24 cellular contexts compared by ENCODE assay signal in the genomic region with DNA sequence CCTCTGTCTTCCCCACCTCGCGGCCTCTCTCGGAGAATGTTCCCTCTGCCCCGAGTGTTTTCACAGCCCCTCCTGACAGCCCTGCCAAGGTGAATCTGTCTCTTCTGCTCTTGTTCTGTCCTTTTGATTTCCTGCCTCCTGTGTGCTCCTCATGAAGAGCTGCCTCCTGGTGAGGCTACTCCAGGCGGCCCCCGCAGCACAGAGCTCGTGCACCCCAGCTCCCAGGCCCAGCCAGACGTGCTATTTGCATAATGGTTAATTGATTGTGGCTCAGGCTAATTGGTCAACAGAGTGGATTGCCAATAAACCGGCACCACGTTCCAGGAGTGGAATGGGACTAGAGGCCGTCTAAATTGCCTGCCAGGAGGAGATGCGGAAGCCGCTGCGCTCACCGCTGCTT.
A peak's percentile ranks its signal among the peaks of the same experiment; 100 is the strongest.
DNase-seq lines count a peak whose midpoint lies in the region; ATAC-seq and TF ChIP-seq lines count a peak whose summit lies in the region.
"Had no signal": no experiment of that assay in that cellular context is flagged by ENCODE, and none has a peak within 500 bp of the region (broad histone marks: within the 10 kb centered on the region; RNA-seq: fewer than 3 reads in every experiment).

No MANE protein-coding gene starts in this region.

- peak; percentile 33 for ATAC-seq in stimulated activated naive CD8-positive, alpha-beta T cell treated with anti-CD3 and anti-CD28 coated beads, Interleukin-15, Interleukin-2, amounts not matched to agents 100 U/mL and 50 U/mL, for 24 hours
- no peak for ATAC-seq in stimulated activated naive CD8-positive, alpha-beta T cell treated with anti-CD3 and anti-CD28 coated beads, Interleukin-15, amount 100 ng/mL, for 72 hours
- ATAC-seq in central memory CD8-positive, alpha-beta T cell (replicated peaks; ENCODE audit: extremely low read depth, poor library complexity, severe bottlenecking) = no peak
- ATAC-seq in stimulated activated effector memory CD8-positive, alpha-beta T cell treated with anti-CD3 and anti-CD28 coated beads, Interleukin-12 subunit alpha, Interleukin-12 subunit beta, amount 100 ng/mL, for 72 hours = no peak
- no peak for ATAC-seq in stimulated activated naive B cell treated with anti-CD40 and anti-IgM and Interleukin-4, amounts not matched to agents 10 μg/mL and 1 μg/mL and 100 μg/mL, for 72 hours (replicated peaks)
- ATAC-seq: activated T-helper 17 cell treated with anti-CD3 and anti-CD28 coated beads, Interleukin-2, amount 50 U/mL, for 72 hours had no signal

- H3K27me3 Mint-ChIP-seq in stimulated activated naive CD8-positive, alpha-beta T cell treated with anti-CD3 and anti-CD28 coated beads, Interleukin-15, amount 100 ng/mL, for 72 hours = no peaks in the 10 kb centered on the region
- no peaks in the 10 kb centered on the region for H3K27me3 Mint-ChIP-seq in central memory CD8-positive, alpha-beta T cell
- no peaks in the 10 kb centered on the region for H3K27me3 Mint-ChIP-seq in mesothelial cell of epicardium (ENCODE audit: low read depth)
- H3K27me3 Mint-ChIP-seq in stimulated activated naive B cell treated with anti-CD40 and anti-IgM and Interleukin-4, amounts not matched to agents 10 μg/mL and 1 μg/mL and 100 μg/mL, for 72 hours = no peaks in the 10 kb centered on the region
- H3K27me3 Mint-ChIP-seq: activated B cell treated with CpG ODN at 0.5 μM for 24 hours; activated naive CD8-positive, alpha-beta T cell; activated T-helper 17 cell treated with anti-CD3 and anti-CD28 coated beads, Interleukin-2, amount 50 U/mL, for 72 hours; B cell; type B pancreatic cell had no signal

- no peak overlapping the region for H3K27ac Mint-ChIP-seq in stimulated activated naive CD8-positive, alpha-beta T cell treated with anti-CD3 and anti-CD28 coated beads, Interleukin-15, amount 100 ng/mL, for 72 hours
- peak overlapping the region; percentile 38 for H3K27ac Mint-ChIP-seq in central memory CD8-positive, alpha-beta T cell (ENCODE audit: low read depth)
- peak overlapping the region; percentile 68 for H3K27ac Mint-ChIP-seq in mesothelial cell of epicardium
- H3K27ac Mint-ChIP-seq in stimulated activated effector memory CD8-positive, alpha-beta T cell treated with anti-CD3 and anti-CD28 coated beads, Interleukin-12 subunit alpha, Interleukin-12 subunit beta, amount 100 ng/mL, for 72 hours = peak overlapping the region; percentile 76
- H3K27ac Mint-ChIP-seq in stimulated activated naive B cell treated with anti-CD40 and anti-IgM and Interleukin-4, amounts not matched to agents 10 μg/mL and 1 μg/mL and 100 μg/mL, for 72 hours = no peak overlapping the region
- H3K27ac Mint-ChIP-seq: activated B cell treated with CpG ODN at 0.5 μM for 24 hours; activated naive CD8-positive, alpha-beta T cell; activated T-helper 17 cell treated with anti-CD3 and anti-CD28 coated beads, Interleukin-2, amount 50 U/mL, for 72 hours; B cell; type B pancreatic cell had no signal

- peaks cover 14% of the 10 kb centered on the region for H3K36me3 Mint-ChIP-seq in central memory CD8-positive, alpha-beta T cell (ENCODE audit: insufficient read depth)
- H3K36me3 Mint-ChIP-seq in mesothelial cell of epicardium = peaks cover 29% of the 10 kb centered on the region
- peaks cover 21% of the 10 kb centered on the region for H3K36me3 Mint-ChIP-seq in stimulated activated effector memory CD8-positive, alpha-beta T cell treated with anti-CD3 and anti-CD28 coated beads, Interleukin-12 subunit alpha, Interleukin-12 subunit beta, amount 100 ng/mL, for 72 hours
- H3K36me3 Mint-ChIP-seq in stimulated activated naive B cell treated with anti-CD40 and anti-IgM and Interleukin-4, amounts not matched to agents 10 μg/mL and 1 μg/mL and 100 μg/mL, for 72 hours = peaks cover 29 to 37% of the 10 kb centered on the region in 2 donors

- no peak overlapping the region for H3K4me3 Mint-ChIP-seq in stimulated activated naive CD8-positive, alpha-beta T cell treated with anti-CD3 and anti-CD28 coated beads, Interleukin-15, amount 100 ng/mL, for 72 hours
- H3K4me3 Mint-ChIP-seq in central memory CD8-positive, alpha-beta T cell = no peak overlapping the region
- H3K4me3 Mint-ChIP-seq in mesothelial cell of epicardium = no peak overlapping the region
- no peak overlapping the region for H3K4me3 Mint-ChIP-seq in stimulated activated effector memory CD8-positive, alpha-beta T cell treated with anti-CD3 and anti-CD28 coated beads, Interleukin-12 subunit alpha, Interleukin-12 subunit beta, amount 100 ng/mL, for 72 hours
- H3K4me3 Mint-ChIP-seq in stimulated activated naive B cell treated with anti-CD40 and anti-IgM and Interleukin-4, amounts not matched to agents 10 μg/mL and 1 μg/mL and 100 μg/mL, for 72 hours = no peak overlapping the region
- H3K4me3 Mint-ChIP-seq: activated B cell treated with CpG ODN at 0.5 μM for 24 hours; activated naive CD8-positive, alpha-beta T cell; activated T-helper 17 cell treated with anti-CD3 and anti-CD28 coated beads, Interleukin-2, amount 50 U/mL, for 72 hours; B cell; type B pancreatic cell had no signal

- H3K9me3 Mint-ChIP-seq in stimulated activated naive CD8-positive, alpha-beta T cell treated with anti-CD3 and anti-CD28 coated beads, Interleukin-15, amount 100 ng/mL, for 72 hours = peaks cover 0 to 10% of the 10 kb centered on the region in 2 donors
- H3K9me3 Mint-ChIP-seq in central memory CD8-positive, alpha-beta T cell = no peaks in the 10 kb centered on the region
- peaks cover 10% of the 10 kb centered on the region for H3K9me3 Mint-ChIP-seq in mesothelial cell of epicardium
- peaks cover 4% of the 10 kb centered on the region for H3K9me3 Mint-ChIP-seq in stimulated activated effector memory CD8-positive, alpha-beta T cell treated with anti-CD3 and anti-CD28 coated beads, Interleukin-12 subunit alpha, Interleukin-12 subunit beta, amount 100 ng/mL, for 72 hours
- peaks cover 3 to 5% of the 10 kb centered on the region in 2 donors for H3K9me3 Mint-ChIP-seq in stimulated activated naive B cell treated with anti-CD40 and anti-IgM and Interleukin-4, amounts not matched to agents 10 μg/mL and 1 μg/mL and 100 μg/mL, for 72 hours
- H3K9me3 Mint-ChIP-seq: activated B cell treated with CpG ODN at 0.5 μM for 24 hours; activated T-helper 17 cell treated with anti-CD3 and anti-CD28 coated beads, Interleukin-2, amount 50 U/mL, for 72 hours; type B pancreatic cell had no signal

- TF ChIP-seq CTCF in mesothelial cell of epicardium (IDR thresholded peaks at IDR 0.05; ENCODE audit: unreplicated experiment) = no peak

- DNase-seq in stimulated activated naive CD8-positive, alpha-beta T cell treated with anti-CD3 and anti-CD28 coated beads, Interleukin-15, Interleukin-2, amounts not matched to agents 100 U/mL and 50 U/mL, for 24 hours = no peak
- no peak for DNase-seq in stimulated activated naive CD8-positive, alpha-beta T cell treated with anti-CD3 and anti-CD28 coated beads, Interleukin-15, amount 100 ng/mL, for 72 hours
- DNase-seq in central memory CD8-positive, alpha-beta T cell (ENCODE audit: low spot score in 2 of 2) = no peak
- DNase-seq in mesothelial cell of epicardium (ENCODE audit: low spot score in 2 of 2, unreplicated experiment in 2 of 2) (no peak), KBM-7 (no peak)
- no peak for DNase-seq in stimulated activated effector memory CD8-positive, alpha-beta T cell treated with anti-CD3 and anti-CD28 coated beads, Interleukin-12 subunit alpha, Interleukin-12 subunit beta, amount 100 ng/mL, for 72 hours (ENCODE audit: low spot score in 2 of 2)
- no peak for DNase-seq in stimulated activated naive B cell treated with anti-CD40 and anti-IgM and Interleukin-4, amounts not matched to agents 10 μg/mL and 1 μg/mL and 100 μg/mL, for 72 hours
- DNase-seq in activated CD4-positive, alpha-beta T cell treated with anti-CD3 and anti-CD28 coated beads, Interleukin-2, amount 50 U/mL, for 48 hours = no peak
- DNase-seq: activated B cell treated with CpG ODN at 0.5 μM for 24 hours; GOT3; KG1; MG63; NCI-H1105 treated with DMSO at 0.1 percent for 48 hours; NCI-H1930; NCI-H526 treated with DMSO at 0.1 percent for 48 hours; occipital lobe; SIG-M5; stimulated activated CD4-positive, alpha-beta T cell treated with anti-CD3 and anti-CD28 coated beads, Interleukin-2, amount 100 ng/mL, for 24 hours; substantia nigra; SW 1271 had no signal

- in situ Hi-C loops in KBM-7 (cut with MboI; ENCODE audit: low pct_unique_long_range_greater_than_20kb, low sequenced_read_pairs) = no loop called here

- H3K4me1 Mint-ChIP-seq in stimulated activated naive CD8-positive, alpha-beta T cell treated with anti-CD3 and anti-CD28 coated beads, Interleukin-15, amount 100 ng/mL, for 72 hours = no peaks in the 10 kb centered on the region
- H3K4me1 Mint-ChIP-seq in central memory CD8-positive, alpha-beta T cell = no peaks in the 10 kb centered on the region
- H3K4me1 Mint-ChIP-seq in mesothelial cell of epicardium = peaks cover 28% of the 10 kb centered on the region
- peaks cover 7% of the 10 kb centered on the region for H3K4me1 Mint-ChIP-seq in stimulated activated effector memory CD8-positive, alpha-beta T cell treated with anti-CD3 and anti-CD28 coated beads, Interleukin-12 subunit alpha, Interleukin-12 subunit beta, amount 100 ng/mL, for 72 hours
- H3K4me1 Mint-ChIP-seq in stimulated activated naive B cell treated with anti-CD40 and anti-IgM and Interleukin-4, amounts not matched to agents 10 μg/mL and 1 μg/mL and 100 μg/mL, for 72 hours = peaks cover 7 to 9% of the 10 kb centered on the region in 2 donors
- H3K4me1 Mint-ChIP-seq: activated B cell treated with CpG ODN at 0.5 μM for 24 hours; activated T-helper 17 cell treated with anti-CD3 and anti-CD28 coated beads, Interleukin-2, amount 50 U/mL, for 72 hours had no signal

Comparison
In these comparisons a context has a peak if more than half of its experiments do, and no peak if none do; other contexts are left out.
1. H3K27ac Mint-ChIP-seq: peak in central memory CD8-positive, alpha-beta T cell (single experiment), mesothelial cell of epicardium (single experiment) and stimulated activated effector memory CD8-positive, alpha-beta T cell treated with anti-CD3 and anti-CD28 coated beads, Interleukin-12 subunit alpha, Interleukin-12 subunit beta, amount 100 ng/mL, for 72 hours (single experiment); none in stimulated activated naive CD8-positive, alpha-beta T cell treated with anti-CD3 and anti-CD28 coated beads, Interleukin-15, amount 100 ng/mL, for 72 hours (0 of 2) and stimulated activated naive B cell treated with anti-CD40 and anti-IgM and Interleukin-4, amounts not matched to agents 10 μg/mL and 1 μg/mL and 100 μg/mL, for 72 hours (single experiment).